Comparison of ENCODE assay signal across 8 cellular contexts in the genomic region with DNA sequence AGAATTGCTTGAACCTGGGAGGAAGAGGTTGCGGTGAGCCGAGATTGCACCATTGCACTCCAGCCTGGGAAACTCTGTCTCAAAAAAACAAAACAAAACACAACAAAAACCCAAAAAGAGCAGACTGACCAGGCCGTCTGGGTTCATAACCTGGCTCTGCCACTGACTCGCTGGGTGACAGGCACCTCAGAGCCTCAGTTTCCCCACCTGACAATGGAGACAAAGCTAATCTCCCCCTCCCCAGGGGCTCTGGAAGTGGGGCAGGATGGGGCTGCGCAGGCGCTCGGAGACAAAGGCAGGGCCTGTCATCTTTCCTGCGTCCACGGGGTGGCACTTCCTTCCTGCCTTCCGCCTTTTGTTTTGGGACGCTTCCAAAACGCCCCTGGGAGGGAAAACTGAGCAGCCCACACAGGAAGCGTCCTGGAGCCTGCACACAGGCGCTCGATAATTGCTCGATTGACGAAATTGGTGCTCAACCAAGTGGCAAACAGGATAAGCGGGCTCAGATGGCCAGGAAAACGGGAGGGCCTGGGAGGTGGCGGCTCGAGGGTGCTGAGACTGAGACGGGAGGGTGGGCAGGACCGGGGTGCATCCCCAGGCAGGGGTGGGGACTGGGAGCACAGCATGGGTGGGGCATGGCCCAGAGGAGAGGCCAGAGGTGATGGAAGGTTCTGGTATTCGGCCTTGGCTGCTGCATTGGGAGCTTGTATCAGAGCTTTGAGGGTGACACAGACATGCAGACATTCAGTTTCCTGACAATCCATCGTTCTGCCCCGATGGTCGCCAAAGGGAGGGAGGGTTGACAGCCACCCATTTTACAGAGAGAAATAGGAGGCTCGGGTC. TPM values are rescaled to one million over a fixed set of nuclear protein-coding genes. Genes with fewer than 3 reads are reported as not detected.
A peak's percentile ranks its signal among the peaks of the same experiment; 100 is the strongest.
DNase-seq lines count a peak whose midpoint lies in the region; ATAC-seq and TF ChIP-seq lines count a peak whose summit lies in the region.

No MANE protein-coding gene starts in this region.

- peaks cover 5% of the 10 kb centered on the region; the same call in 1 of the 2 replicates for H3F3A ChIP-seq in Loucy (ENCODE audit: low read depth)

- no peak overlapping the region for H3K9ac ChIP-seq in Loucy (ENCODE audit: low read depth, low read length, poor library complexity, severe bottlenecking)

- peak; percentile 70 for DNase-seq in DMS114 treated with DMSO at 0.1 percent for 48 hours (lab: John Stamatoyannopoulos, UW; ENCODE audit: unreplicated experiment)
- DNase-seq in SHP77 treated with DMSO at 0.1 percent for 48 hours (lab: John Stamatoyannopoulos, UW) = peak; percentile 64
- peak; percentile 70 for DNase-seq in activated naive CD4-positive, alpha-beta T cell treated with anti-CD3 and anti-CD28 coated beads for 36 hours
- peak; percentile 61 to 81 for DNase-seq in foreskin keratinocyte
- peak; percentile 93 to 94 for DNase-seq in suprapubic skin (ENCODE audit: low spot score in 2 of 2)

- no peak overlapping the region for H3K27ac ChIP-seq in foreskin keratinocyte
- H3K27ac ChIP-seq in suprapubic skin = peak overlapping the region; percentile 87

- no peaks in the 10 kb centered on the region for H3K9me3 Mint-ChIP-seq in activated naive CD4-positive, alpha-beta T cell treated with anti-CD3 and anti-CD28 coated beads for 36 hours
- no peaks in the 10 kb centered on the region for H3K9me3 Mint-ChIP-seq in nephron

- H4K20me1 ChIP-seq in Loucy (ENCODE audit: insufficient read depth, low read length, poor library complexity, severe bottlenecking) = peaks cover 3% of the 10 kb centered on the region

- no peak overlapping the region for H3K4me2 ChIP-seq in Loucy (ENCODE audit: low read depth, low read length, poor library complexity, severe bottlenecking)

- peak overlapping the region; percentile 61 for H3K4me3 Mint-ChIP-seq in activated naive CD4-positive, alpha-beta T cell treated with anti-CD3 and anti-CD28 coated beads for 36 hours
- H3K4me3 Mint-ChIP-seq in nephron = peak overlapping the region; percentile 81 to 84 (median 84)

- H3K27ac Mint-ChIP-seq in activated naive CD4-positive, alpha-beta T cell treated with anti-CD3 and anti-CD28 coated beads for 36 hours = no peak overlapping the region
- peak overlapping the region; percentile 95 to 99 (median 99) for H3K27ac Mint-ChIP-seq in nephron

- ATAC-seq in foreskin keratinocyte (peak; percentile 54), GM18517 (IDR thresholded peaks at IDR 0.05; ENCODE audit: unreplicated experiment) (no peak)

- no peak overlapping the region for H2AFZ ChIP-seq in Loucy (ENCODE audit: low read length)

- no peaks in the 10 kb centered on the region for H3K79me2 ChIP-seq in Loucy (ENCODE audit: insufficient read depth, low read length)

- H3K36me3 ChIP-seq in Loucy (ENCODE audit: insufficient read depth, low read length) (peaks cover 8% of the 10 kb centered on the region; the same call in 1 of the 2 replicates), suprapubic skin (no peaks in the 10 kb centered on the region)

- no peaks in the 10 kb centered on the region for H3K27me3 ChIP-seq in Loucy (ENCODE audit: insufficient read depth, low read length, poor library complexity, severe bottlenecking)
- no peaks in the 10 kb centered on the region for H3K27me3 ChIP-seq in foreskin keratinocyte
- H3K27me3 ChIP-seq in suprapubic skin = no peaks in the 10 kb centered on the region

- TF ChIP-seq CTCF in Loucy (conservative IDR thresholded peaks at IDR 0.05; ENCODE audit: low read length) (peak; percentile 40; the same call in 1 of the 2 replicates), foreskin keratinocyte (conservative IDR thresholded peaks at IDR 0.05) (peak; percentile 92), nephron (IDR thresholded peaks at IDR 0.05; ENCODE audit: unreplicated experiment in 3 of 3) (peak; percentile 78 to 87 (median 84)), suprapubic skin (IDR thresholded peaks at IDR 0.05) (peak; percentile 74 to 87)

- intact Hi-C loops in activated naive CD4-positive, alpha-beta T cell treated with anti-CD3 and anti-CD28 coated beads for 36 hours (cut with micrococcal nuclease) = loop anchor here (1.0 to 2.0 kb wide), 2 partner anchors 66 to 345 kb away; no protein-coding TSS in a partner anchor

- H3K36me3 Mint-ChIP-seq in activated naive CD4-positive, alpha-beta T cell treated with anti-CD3 and anti-CD28 coated beads for 36 hours (ENCODE audit: low read depth) = peaks cover 7% of the 10 kb centered on the region
- H3K36me3 Mint-ChIP-seq in nephron (ENCODE audit: low read depth) = peaks cover 13% of the 10 kb centered on the region

- H3K27me3 Mint-ChIP-seq in activated naive CD4-positive, alpha-beta T cell treated with anti-CD3 and anti-CD28 coated beads for 36 hours (ENCODE audit: low read depth) = no peaks in the 10 kb centered on the region
- peaks cover 3% of the 10 kb centered on the region for H3K27me3 Mint-ChIP-seq in nephron (ENCODE audit: low read depth)

- H3K9me3 ChIP-seq in Loucy (ENCODE audit: insufficient read depth, low read depth, low read length) (no peaks in the 10 kb centered on the region), suprapubic skin (no peaks in the 10 kb centered on the region)

- TF ChIP-seq EP300 in suprapubic skin (IDR thresholded peaks at IDR 0.05) = no peak

- no peak for TF ChIP-seq POLR2A in suprapubic skin (IDR thresholded peaks at IDR 0.05)

- H3K4me3 ChIP-seq in Loucy (ENCODE audit: low read length, poor library complexity, severe bottlenecking) (no peak overlapping the region), suprapubic skin (peak overlapping the region; percentile 37)

- peaks cover 10% of the 10 kb centered on the region for H3K4me1 Mint-ChIP-seq in activated naive CD4-positive, alpha-beta T cell treated with anti-CD3 and anti-CD28 coated beads for 36 hours (ENCODE audit: low read depth)
- H3K4me1 Mint-ChIP-seq in nephron = peaks cover 31% of the 10 kb centered on the region

- H3K4me1 ChIP-seq in Loucy (ENCODE audit: insufficient read depth, low read length, poor library complexity, severe bottlenecking) (peaks cover 2% of the 10 kb centered on the region), foreskin keratinocyte (peaks cover 5% of the 10 kb centered on the region), suprapubic skin (peaks cover 45% of the 10 kb centered on the region)

- CTCF ChIA-PET in activated naive CD4-positive, alpha-beta T cell treated with anti-CD3 and anti-CD28 coated beads for 36 hours (lab: Charles Lee) = interaction anchor here (0.6 to 2.2 kb wide), 7 partner anchors 12 to 123 kb away, joined by 3 to 6 read pairs (median 3); no protein-coding TSS in a partner anchor

- H3K9me2 ChIP-seq in Loucy (replicated peaks; ENCODE audit: low read depth, low read length) = no peaks in the 10 kb centered on the region

- 3% methylated on average over 26 of the region's 28 CpGs for WGBS in suprapubic skin

RNA-seq across cellular contexts. Expression of gene SPC24, which starts 17.8 kb away (rescaled TPM):
- total RNA-seq in activated naive CD4-positive, alpha-beta T cell treated with anti-CD3 and anti-CD28 coated beads for 36 hours = 100 to 1,000 TPM in 1 of 2 experiments, 10 to 100 TPM in 1; 94.7 to 102 TPM
- 29.4 and 43.8 TPM in 2 replicates for total RNA-seq in foreskin keratinocyte
- polyA plus RNA-seq in foreskin keratinocyte = 23.0 and 27.9 TPM in 2 replicates
- total RNA-seq in suprapubic skin = 1 to 10 TPM; 1.8 to 4.0 (median 3.7) TPM

RNA-seq across cellular contexts. Expression of gene LDLR, which starts 48.5 kb away (rescaled TPM):
- 10 to 100 TPM; 64.2 to 64.9 TPM for total RNA-seq in activated naive CD4-positive, alpha-beta T cell treated with anti-CD3 and anti-CD28 coated beads for 36 hours
- total RNA-seq in foreskin keratinocyte = 319 and 330 TPM in 2 replicates
- 150 and 170 TPM in 2 replicates for polyA plus RNA-seq in foreskin keratinocyte
- total RNA-seq in suprapubic skin = 100 to 1,000 TPM in 2 of 4 donors, 10 to 100 TPM in 2; 48.1 to 174 (median 119) TPM

RNA-seq across cellular contexts. Expression of gene KANK2, which starts 59.6 kb away (rescaled TPM):
- total RNA-seq in activated naive CD4-positive, alpha-beta T cell treated with anti-CD3 and anti-CD28 coated beads for 36 hours = 1 to 10 TPM; 1.5 to 2.0 TPM
- total RNA-seq in foreskin keratinocyte (12.3 and 14.5 TPM in 2 replicates), suprapubic skin (10 to 100 TPM; 42.5 to 75.5 (median 65.1) TPM)
- 5.0 and 6.1 TPM in 2 replicates for polyA plus RNA-seq in foreskin keratinocyte

Comparison
In these comparisons a context has a peak if more than half of its experiments do, and no peak if none do; other contexts are left out.
1. CTCF ChIP-seq: peak in every context shown above with its lines; median percentile 92 in foreskin keratinocyte; 84 in nephron; 80 in suprapubic skin; 40 in Loucy.